ENCODE assay signal across 9 cellular contexts in the genomic region with DNA sequence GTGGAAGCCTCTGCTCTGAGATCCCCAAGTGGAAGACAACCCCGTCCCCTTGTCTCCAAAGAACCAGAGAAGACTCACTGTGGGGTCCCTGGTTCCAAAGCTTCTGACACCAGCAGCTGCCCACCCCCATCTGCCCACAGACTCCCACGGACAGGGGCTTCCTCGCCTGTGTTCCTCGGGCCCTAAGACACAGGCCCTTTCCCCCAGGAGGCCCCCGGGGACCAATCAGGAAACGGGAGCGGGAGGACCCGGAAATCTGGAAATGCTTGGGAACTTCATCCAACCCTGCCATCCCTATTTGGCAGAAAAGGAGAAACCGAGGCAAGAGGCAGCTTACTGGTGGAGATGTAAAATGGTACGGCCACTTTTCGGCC.
A peak's percentile ranks its signal among the peaks of the same experiment; 100 is the strongest.
DNase-seq lines count a peak whose midpoint lies in the region; ATAC-seq and TF ChIP-seq lines count a peak whose summit lies in the region.
"Had no signal": no experiment of that assay in that cellular context is flagged by ENCODE, and none has a peak within 500 bp of the region (broad histone marks: within the 10 kb centered on the region; RNA-seq: fewer than 3 reads in every experiment).

No MANE protein-coding gene starts in this region.

- H3K9me3 ChIP-seq in Loucy (ENCODE audit: insufficient read depth, low read depth, low read length) (no peaks in the 10 kb centered on the region), duodenal mucosa (ENCODE audit: control insufficient read depth in 1 of 2, low read length in 2 of 2) (no peaks in the 10 kb centered on the region)

- no peaks in the 10 kb centered on the region for H3K9me3 Mint-ChIP-seq in natural killer cell treated with Interleukin-12 subunit alpha and Interleukin-12 subunit beta and Interleukin-15 and Interleukin-18, amount 100 ng/mL, for 72 hours

- H2AFZ ChIP-seq in Loucy (ENCODE audit: low read length), result no peak overlapping the region

- H3K79me2 ChIP-seq in Loucy (ENCODE audit: insufficient read depth, low read length), result peaks cover 66% of the 10 kb centered on the region

- H3K4me3 Mint-ChIP-seq in natural killer cell treated with Interleukin-12 subunit alpha and Interleukin-12 subunit beta and Interleukin-15 and Interleukin-18, amount 100 ng/mL, for 72 hours, result peak overlapping the region; percentile 49

- H3K36me3 Mint-ChIP-seq in natural killer cell treated with Interleukin-12 subunit alpha and Interleukin-12 subunit beta and Interleukin-15 and Interleukin-18, amount 100 ng/mL, for 72 hours, result no peaks in the 10 kb centered on the region

- no peaks in the 10 kb centered on the region for H3K27me3 Mint-ChIP-seq in natural killer cell treated with Interleukin-12 subunit alpha and Interleukin-12 subunit beta and Interleukin-15 and Interleukin-18, amount 100 ng/mL, for 72 hours

- H3K27me3 ChIP-seq in Loucy (ENCODE audit: insufficient read depth, low read length, poor library complexity, severe bottlenecking) (no peaks in the 10 kb centered on the region), duodenal mucosa (ENCODE audit: control insufficient read depth in 1 of 2, insufficient read depth in 2 of 2, low read length in 2 of 2) (no peaks in the 10 kb centered on the region)

- H3K9me2 ChIP-seq in Loucy (replicated peaks; ENCODE audit: low read depth, low read length), result no peaks in the 10 kb centered on the region

- H3K36me3 ChIP-seq in Loucy (ENCODE audit: insufficient read depth, low read length), result peaks cover 10% of the 10 kb centered on the region; the same call in 1 of the 2 replicates
- peaks cover 3 to 31% of the 10 kb centered on the region in 2 donors for H3K36me3 ChIP-seq in duodenal mucosa (ENCODE audit: control insufficient read depth in 1 of 2, insufficient read depth in 2 of 2, low read length in 2 of 2)

- H3K27ac Mint-ChIP-seq in natural killer cell treated with Interleukin-12 subunit alpha and Interleukin-12 subunit beta and Interleukin-15 and Interleukin-18, amount 100 ng/mL, for 72 hours, result peak overlapping the region; percentile 69 to 75

- peaks cover 74% of the 10 kb centered on the region for H3K4me1 ChIP-seq in Loucy (ENCODE audit: insufficient read depth, low read length, poor library complexity, severe bottlenecking)
- peaks cover 30 to 49% of the 10 kb centered on the region in 2 donors for H3K4me1 ChIP-seq in duodenal mucosa (ENCODE audit: control insufficient read depth in 1 of 2, insufficient read depth in 2 of 2, low read length in 2 of 2)

- H3K4me1 Mint-ChIP-seq in natural killer cell treated with Interleukin-12 subunit alpha and Interleukin-12 subunit beta and Interleukin-15 and Interleukin-18, amount 100 ng/mL, for 72 hours (ENCODE audit: low read depth in 2 of 2), result peaks cover 61 to 67% of the 10 kb centered on the region in 2 donors

- TF ChIP-seq CTCF in Loucy (conservative IDR thresholded peaks at IDR 0.05; ENCODE audit: low read length), result no peak

- ATAC-seq in natural killer cell treated with Interleukin-12 subunit alpha and Interleukin-12 subunit beta and Interleukin-15 and Interleukin-18, amount 100 ng/mL, for 72 hours, result no peak
- ATAC-seq in HG02678 (IDR thresholded peaks at IDR 0.05; ENCODE audit: unreplicated experiment) (no peak), GM21381 (IDR thresholded peaks at IDR 0.05; ENCODE audit: unreplicated experiment) (no peak)

- peaks cover 21% of the 10 kb centered on the region for H4K20me1 ChIP-seq in Loucy (ENCODE audit: insufficient read depth, low read length, poor library complexity, severe bottlenecking)

- peak; percentile 12 for DNase-seq in AG08395 (ENCODE audit: low spot score)
- DNase-seq in natural killer cell treated with Interleukin-12 subunit alpha and Interleukin-12 subunit beta and Interleukin-15 and Interleukin-18, amount 100 ng/mL, for 72 hours (ENCODE audit: low spot score), result peak; percentile 44
- DNase-seq in AG20443 (ENCODE audit: low spot score), result no peak
- DNase-seq in HuH-7 (ENCODE audit: low spot score), result no peak
- DNase-seq: COR-L47 had no signal

- H3K9ac ChIP-seq in Loucy (ENCODE audit: low read depth, low read length, poor library complexity, severe bottlenecking), result peak overlapping the region; percentile 69
- H3K9ac ChIP-seq in duodenal mucosa (ENCODE audit: low read depth in 1 of 2, low read length in 2 of 2), result no peak overlapping the region

- H3K4me3 ChIP-seq in Loucy (ENCODE audit: low read length, poor library complexity, severe bottlenecking) (peak overlapping the region; percentile 62), duodenal mucosa (ENCODE audit: low read depth in 1 of 2, low read length in 2 of 2) (no peak overlapping the region)

- peak overlapping the region; percentile 34 for H3K27ac ChIP-seq in duodenal mucosa (ENCODE audit: low read depth, low read length)

- no peaks in the 10 kb centered on the region for H3F3A ChIP-seq in Loucy (ENCODE audit: low read depth)

- H3K4me2 ChIP-seq in Loucy (ENCODE audit: low read depth, low read length, poor library complexity, severe bottlenecking), result peak overlapping the region; percentile 84

Comparison
In these comparisons a context has a peak if more than half of its experiments do, and no peak if none do; other contexts are left out.
1. DNase-seq: peak in AG08395 (single experiment) and natural killer cell treated with Interleukin-12 subunit alpha and Interleukin-12 subunit beta and Interleukin-15 and Interleukin-18, amount 100 ng/mL, for 72 hours (single experiment); none in AG20443 (single experiment) and HuH-7 (single experiment).